15 cellular contexts compared by ENCODE assay signal in the genomic region with DNA sequence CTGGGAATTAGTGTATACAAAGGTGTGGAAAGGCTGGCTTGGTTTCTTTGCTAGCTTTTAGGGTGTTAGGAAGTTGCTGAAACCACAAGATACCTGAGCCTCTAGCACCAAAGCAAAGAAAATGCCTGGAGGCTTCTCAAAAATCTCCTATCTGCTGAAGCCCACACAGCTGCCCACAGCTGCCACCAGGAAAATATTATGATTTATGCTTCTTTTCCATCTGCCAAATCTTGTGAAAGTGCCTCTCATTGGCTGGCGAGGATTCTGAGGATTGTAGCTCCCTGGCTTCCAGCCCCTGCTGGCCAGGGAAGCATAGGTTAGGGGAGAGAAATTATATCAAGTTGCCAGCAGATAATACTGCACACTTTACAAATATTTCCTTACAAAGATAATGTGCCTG.
DNase-seq lines count a peak whose midpoint lies in the region; ATAC-seq and TF ChIP-seq lines count a peak whose summit lies in the region.
"Had no signal": no experiment of that assay in that cellular context is flagged by ENCODE, and none has a peak within 500 bp of the region (broad histone marks: within the 10 kb centered on the region; RNA-seq: fewer than 3 reads in every experiment).

No MANE protein-coding gene starts in this region.

- DNase-seq in activated effector memory CD4-positive, alpha-beta T cell treated with anti-CD3 and anti-CD28 coated beads, Interleukin-2, amount 50 U/mL, for 16 hours: peak; percentile 19
- DNase-seq in activated effector memory CD4-positive, alpha-beta T cell treated with Interleukin-2 at 50 U/mL for 16 hours: no peak
- peak; percentile 59 for DNase-seq in SK-N-SH
- peak in 1 of 2 donors; percentile 52 for DNase-seq in foreskin fibroblast
- peak; percentile 18 for DNase-seq in upper lobe of right lung
- no peak for DNase-seq in OCI-LY7 (ENCODE audit: low spot score)
- DNase-seq: dermis blood vessel endothelial cell; naive thymus-derived CD4-positive, alpha-beta T cell; T1000; upper lobe of left lung had no signal

- H3K27ac ChIP-seq in SK-N-SH (ENCODE audit: low read depth in 2 of 2, low read length in 1 of 2) (peak overlapping the region; percentile 53 to 90; a peak in 3 of 4 replicates), upper lobe of right lung (peak overlapping the region; percentile 24), OCI-LY7 (ENCODE audit: low read depth, low read length, poor library complexity, severe bottlenecking) (no peak overlapping the region)
- H3K27ac ChIP-seq: upper lobe of left lung had no signal

- H3K9ac ChIP-seq in SK-N-SH: no peak overlapping the region

- H3K79me2 ChIP-seq in SK-N-SH (ENCODE audit: insufficient read depth): no peaks in the 10 kb centered on the region
- no peaks in the 10 kb centered on the region for H3K79me2 ChIP-seq in OCI-LY7 (ENCODE audit: insufficient read depth, low read depth, low read length)

- ATAC-seq in upper lobe of right lung: no peak
- no peak for ATAC-seq in HG02973 (IDR thresholded peaks at IDR 0.05; ENCODE audit: unreplicated experiment)
- ATAC-seq in GM21526 (IDR thresholded peaks at IDR 0.05; ENCODE audit: low FRiP score, unreplicated experiment): no peak
- ATAC-seq: activated naive CD4-positive, alpha-beta T cell treated with anti-CD3 and anti-CD28 coated beads, Interleukin-2, amount 50 U/mL, for 72 hours; naive thymus-derived CD4-positive, alpha-beta T cell; Panc1 had no signal

- no peaks in the 10 kb centered on the region for H3K27me3 ChIP-seq in SK-N-SH (ENCODE audit: insufficient read depth)
- peaks cover 3% of the 10 kb centered on the region for H3K27me3 ChIP-seq in upper lobe of right lung
- H3K27me3 ChIP-seq: gastroesophageal sphincter, upper lobe of left lung had no signal

- no peak; the same call in 1 of the 2 replicates for TF ChIP-seq RAD21 in SK-N-SH (IDR thresholded peaks at IDR 0.05; ENCODE audit: low read length)

- H3K9me2 ChIP-seq in SK-N-SH (no peaks in the 10 kb centered on the region), OCI-LY7 (ENCODE audit: insufficient read depth, low read length) (no peaks in the 10 kb centered on the region)

- H3K4me3 ChIP-seq in SK-N-SH (ENCODE audit: low read depth in 2 of 2, low read length in 1 of 2) (no peak overlapping the region; a peak in 1 of 4 replicates), foreskin fibroblast (ENCODE audit: low read depth in 1 of 2, low read length in 2 of 2) (no peak overlapping the region), upper lobe of right lung (no peak overlapping the region), OCI-LY7 (ENCODE audit: low read depth, low read length, poor library complexity, severe bottlenecking) (no peak overlapping the region)
- H3K4me3 ChIP-seq: gastroesophageal sphincter, upper lobe of left lung had no signal

- no peak; the same call in 1 of the 2 replicates for TF ChIP-seq CTCF in SK-N-SH (IDR thresholded peaks at IDR 0.05)
- TF ChIP-seq CTCF in foreskin fibroblast (IDR thresholded peaks at IDR 0.05; ENCODE audit: low read depth, low read length): peak; percentile 15
- no peak for TF ChIP-seq CTCF in upper lobe of right lung (IDR thresholded peaks at IDR 0.05)
- TF ChIP-seq CTCF in OCI-LY7 (conservative IDR thresholded peaks at IDR 0.05; ENCODE audit: low read length): no peak

- CTCF ChIA-PET in SK-N-SH (lab: Yijun Ruan, JAX) (interaction anchor here (0.7 to 1.7 kb wide), 8 partner anchors 9 to 77 kb away, joined by 3 to 7 read pairs (median 3); no protein-coding TSS in a partner anchor), OCI-LY7 (lab: Charles Lee; ENCODE audit: unreplicated experiment) (no interaction called here)

- H3K9me3 ChIP-seq in SK-N-SH (no peaks in the 10 kb centered on the region), upper lobe of right lung (no peaks in the 10 kb centered on the region), OCI-LY7 (ENCODE audit: low read length) (no peaks in the 10 kb centered on the region)
- H3K9me3 ChIP-seq: gastroesophageal sphincter, upper lobe of left lung had no signal

- peak overlapping the region; percentile 31; the same call in 1 of the 2 replicates for H3K4me2 ChIP-seq in SK-N-SH
- H3K4me2 ChIP-seq in OCI-LY7 (ENCODE audit: low read length): no peak overlapping the region

- POLR2A ChIA-PET in SK-N-SH (lab: Yijun Ruan, JAX) (interaction anchor here (1.0 to 1.1 kb wide), 2 partner anchors 38 to 58 kb away, joined by 3 to 4 read pairs; no protein-coding TSS in a partner anchor), OCI-LY7 (lab: Charles Lee) (interaction anchor here (0.6 kb wide), 1 partner anchor 38 kb away, joined by 8 read pairs; no protein-coding TSS in a partner anchor)

- TF ChIP-seq EP300 in SK-N-SH (IDR thresholded peaks at IDR 0.05; ENCODE audit: borderline replicate concordance in 1 of 2, low read depth in 1 of 2, low read length in 1 of 2): no peak

- no peaks in the 10 kb centered on the region for H3K36me3 ChIP-seq in SK-N-SH (replicated peaks in 1 of 2; ENCODE audit: control insufficient read depth in 1 of 2, insufficient read depth in 2 of 2, low read length in 1 of 2)
- no peaks in the 10 kb centered on the region for H3K36me3 ChIP-seq in upper lobe of right lung
- no peaks in the 10 kb centered on the region for H3K36me3 ChIP-seq in OCI-LY7 (ENCODE audit: insufficient read depth, low read length)
- H3K36me3 ChIP-seq: gastroesophageal sphincter, upper lobe of left lung had no signal

- 93% methylated on average over 1 of the region's 1 CpG for WGBS in SK-N-SH (ENCODE audit: low lambda C conversion rate)

- H3K4me1 ChIP-seq in SK-N-SH (ENCODE audit: control insufficient read depth in 1 of 2, insufficient read depth in 2 of 2, low read depth in 1 of 2, low read length in 1 of 2): peaks cover 14 to 37% of the 10 kb centered on the region in 2 experiments; a peak in 3 of 4 replicates
- H3K4me1 ChIP-seq in upper lobe of right lung: no peaks in the 10 kb centered on the region
- no peaks in the 10 kb centered on the region for H3K4me1 ChIP-seq in OCI-LY7 (ENCODE audit: insufficient read depth, low read length, poor library complexity, severe bottlenecking)
- H3K4me1 ChIP-seq: upper lobe of left lung had no signal

- intact Hi-C loops in upper lobe of right lung (cut with DNase I): no loop called here
- intact Hi-C loops in OCI-LY7 (cut with micrococcal nuclease; ENCODE audit: unreplicated experiment): no loop called here

- no TSS peak for BruUV-seq in OCI-LY7 (replicated peaks; lab: Mats Ljungman, UMichigan)

- H2AFZ ChIP-seq in SK-N-SH (ENCODE audit: low read depth) (no peak overlapping the region), OCI-LY7 (ENCODE audit: low read length) (no peak overlapping the region)

- H4K20me1 ChIP-seq in SK-N-SH (ENCODE audit: insufficient read depth): no peaks in the 10 kb centered on the region
- no peaks in the 10 kb centered on the region for H4K20me1 ChIP-seq in OCI-LY7 (ENCODE audit: insufficient read depth, low read length)

- peaks cover 12% of the 10 kb centered on the region for H3F3A ChIP-seq in SK-N-SH (replicated peaks; ENCODE audit: insufficient read depth)

TF ChIP-seq in SK-N-SH, 30 proteins besides CTCF, POLR2A, EP300 and RAD21:
- TF ChIP-seq ELF1 (IDR thresholded peaks at IDR 0.05): no peak
- TF ChIP-seq, protein P1, sequence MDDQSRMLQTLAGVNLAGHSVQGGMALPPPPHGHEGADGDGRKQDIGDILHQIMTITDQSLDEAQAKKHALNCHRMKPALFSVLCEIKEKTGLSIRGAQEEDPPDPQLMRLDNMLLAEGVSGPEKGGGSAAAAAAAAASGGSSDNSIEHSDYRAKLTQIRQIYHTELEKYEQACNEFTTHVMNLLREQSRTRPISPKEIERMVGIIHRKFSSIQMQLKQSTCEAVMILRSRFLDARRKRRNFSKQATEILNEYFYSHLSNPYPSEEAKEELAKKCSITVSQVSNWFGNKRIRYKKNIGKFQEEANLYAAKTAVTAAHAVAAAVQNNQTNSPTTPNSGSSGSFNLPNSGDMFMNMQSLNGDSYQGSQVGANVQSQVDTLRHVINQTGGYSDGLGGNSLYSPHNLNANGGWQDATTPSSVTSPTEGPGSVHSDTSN (IDR thresholded peaks at IDR 0.05): peak; percentile 25; the same call in 1 of the 2 replicates

Comparison
In these comparisons a context has a peak if more than half of its experiments do, and no peak if none do; other contexts are left out.
1. DNase-seq: peak in activated effector memory CD4-positive, alpha-beta T cell treated with anti-CD3 and anti-CD28 coated beads, Interleukin-2, amount 50 U/mL, for 16 hours (single experiment), SK-N-SH (single experiment) and upper lobe of right lung (single experiment); none in activated effector memory CD4-positive, alpha-beta T cell treated with Interleukin-2 at 50 U/mL for 16 hours (single experiment) and OCI-LY7 (single experiment).